In genomic region chr3:195154111-195154791, GRCh38 we compare ENCODE assay signal across 9 cellular contexts.
A peak's percentile ranks its signal among the peaks of the same experiment; 100 is the strongest.
DNase-seq lines count a peak whose midpoint lies in the region; ATAC-seq and TF ChIP-seq lines count a peak whose summit lies in the region.
"Had no signal": no experiment of that assay in that cellular context is flagged by ENCODE, and none has a peak within 500 bp of the region (broad histone marks: within the 10 kb centered on the region; RNA-seq: fewer than 3 reads in every experiment).

No MANE protein-coding gene starts in this region.

- intact Hi-C loops in left lung (cut with DNase I): no loop called here
- intact Hi-C loops in activated CD4-positive, alpha-beta T cell treated with anti-CD3 and anti-CD28 coated beads, Interleukin-2, amount 10 ng/mL, durations not matched to agents 24 days and 14 days (cut with micrococcal nuclease): no loop called here

- H3K27ac ChIP-seq in HUES48 (ENCODE audit: low read depth, low read length) (peak overlapping the region; percentile 29), left lung (peak overlapping the region; percentile 68 to 91)

- no peaks in the 10 kb centered on the region for H3K27me3 Mint-ChIP-seq in stimulated activated naive CD8-positive, alpha-beta T cell treated with anti-CD3 and anti-CD28 coated beads, Interleukin-15, amount 100 ng/mL, for 72 hours
- no peaks in the 10 kb centered on the region for H3K27me3 Mint-ChIP-seq in activated CD4-positive, alpha-beta T cell treated with anti-CD3 and anti-CD28 coated beads, Interleukin-2, amount 10 ng/mL, durations not matched to agents 24 days and 14 days

- peak; percentile 25 for ATAC-seq in left lung
- ATAC-seq in stimulated activated naive CD8-positive, alpha-beta T cell treated with anti-CD3 and anti-CD28 coated beads, Interleukin-15, amount 100 ng/mL, for 72 hours: no peak
- no peak for ATAC-seq in GM21723 (IDR thresholded peaks at IDR 0.05; ENCODE audit: unreplicated experiment)

- DNase-seq in astrocyte of the hippocampus (ENCODE audit: low read depth, low spot score): peak; percentile 42
- DNase-seq in left lung: no peak
- no peak for DNase-seq in stimulated activated naive CD8-positive, alpha-beta T cell treated with anti-CD3 and anti-CD28 coated beads, Interleukin-15, amount 100 ng/mL, for 72 hours
- no peak for DNase-seq in activated CD4-positive, alpha-beta T cell treated with anti-CD3 and anti-CD28 coated beads, Interleukin-2, amount 10 ng/mL, durations not matched to agents 24 days and 14 days
- no peak for DNase-seq in NCI-H128 (lab: John Stamatoyannopoulos, UW; ENCODE audit: unreplicated experiment)
- DNase-seq in glomerular visceral epithelial cell (ENCODE audit: extremely low spot score): no peak

- no peaks in the 10 kb centered on the region for H3K9me3 Mint-ChIP-seq in stimulated activated naive CD8-positive, alpha-beta T cell treated with anti-CD3 and anti-CD28 coated beads, Interleukin-15, amount 100 ng/mL, for 72 hours
- H3K9me3 Mint-ChIP-seq in activated CD4-positive, alpha-beta T cell treated with anti-CD3 and anti-CD28 coated beads, Interleukin-2, amount 10 ng/mL, durations not matched to agents 24 days and 14 days: no peaks in the 10 kb centered on the region

- H3K4me3 ChIP-seq in HUES48 (ENCODE audit: low read depth, low read length): no peak overlapping the region
- no peak overlapping the region for H3K4me3 ChIP-seq in left lung
- H3K4me3 ChIP-seq: mucosa of descending colon had no signal

- no peaks in the 10 kb centered on the region for H3K9me3 ChIP-seq in HUES48 (ENCODE audit: control insufficient read depth, insufficient read depth, low read length)
- no peaks in the 10 kb centered on the region for H3K9me3 ChIP-seq in left lung
- H3K9me3 ChIP-seq: mucosa of descending colon had no signal

- H3K4me1 Mint-ChIP-seq in stimulated activated naive CD8-positive, alpha-beta T cell treated with anti-CD3 and anti-CD28 coated beads, Interleukin-15, amount 100 ng/mL, for 72 hours: peaks cover 56% of the 10 kb centered on the region
- peaks cover 20% of the 10 kb centered on the region for H3K4me1 Mint-ChIP-seq in activated CD4-positive, alpha-beta T cell treated with anti-CD3 and anti-CD28 coated beads, Interleukin-2, amount 10 ng/mL, durations not matched to agents 24 days and 14 days

- H3K36me3 ChIP-seq in HUES48 (ENCODE audit: control insufficient read depth, insufficient read depth, low read length) (no peaks in the 10 kb centered on the region), left lung (no peaks in the 10 kb centered on the region)

- no peaks in the 10 kb centered on the region for H3K36me3 Mint-ChIP-seq in activated CD4-positive, alpha-beta T cell treated with anti-CD3 and anti-CD28 coated beads, Interleukin-2, amount 10 ng/mL, durations not matched to agents 24 days and 14 days (ENCODE audit: low read depth)

- H3K4me1 ChIP-seq in HUES48 (ENCODE audit: control insufficient read depth, insufficient read depth, low read length) (peaks cover 62% of the 10 kb centered on the region), left lung (peaks cover 33 to 74% of the 10 kb centered on the region in 2 donors)

- H3K27me3 ChIP-seq in HUES48 (ENCODE audit: control insufficient read depth, insufficient read depth, low read length) (no peaks in the 10 kb centered on the region), left lung (no peaks in the 10 kb centered on the region)

- TF ChIP-seq CTCF in left lung (IDR thresholded peaks at IDR 0.05): no peak

- H3K9ac ChIP-seq in HUES48 (ENCODE audit: low read depth, low read length): no peak overlapping the region

- peak overlapping the region in 1 of 2 donors; percentile 40 for H3K4me3 Mint-ChIP-seq in stimulated activated naive CD8-positive, alpha-beta T cell treated with anti-CD3 and anti-CD28 coated beads, Interleukin-15, amount 100 ng/mL, for 72 hours
- H3K4me3 Mint-ChIP-seq in activated CD4-positive, alpha-beta T cell treated with anti-CD3 and anti-CD28 coated beads, Interleukin-2, amount 10 ng/mL, durations not matched to agents 24 days and 14 days: no peak overlapping the region

- H3K27ac Mint-ChIP-seq in stimulated activated naive CD8-positive, alpha-beta T cell treated with anti-CD3 and anti-CD28 coated beads, Interleukin-15, amount 100 ng/mL, for 72 hours: peak overlapping the region; percentile 39 to 92
- H3K27ac Mint-ChIP-seq in activated CD4-positive, alpha-beta T cell treated with anti-CD3 and anti-CD28 coated beads, Interleukin-2, amount 10 ng/mL, durations not matched to agents 24 days and 14 days: no peak overlapping the region
